ENCODE assay signal across 1 cellular context in genomic region chr15:39362832-39363561, GRCh38.
TF ChIP-seq lines count a peak whose summit lies in the region.

No MANE protein-coding gene starts in this region.

TF ChIP-seq in A549, 52 proteins besides CTCF, POLR2A, EP300 and RAD21 (continued from another document):
- no peak for TF ChIP-seq BHLHE40 (IDR thresholded peaks at IDR 0.05; ENCODE audit: low read depth, low read length)
- TF ChIP-seq SREBF2 (IDR thresholded peaks at IDR 0.05), result no peak
- no peak for TF ChIP-seq EHF (CRISPR knock-in tag; IDR thresholded peaks at IDR 0.05)
- no peak for TF ChIP-seq TFCP2L1 (CRISPR knock-in tag; IDR thresholded peaks at IDR 0.05)
- TF ChIP-seq MAFK (IDR thresholded peaks at IDR 0.05; ENCODE audit: partially characterized antibody), result no peak
- no peak for TF ChIP-seq JUN (IDR thresholded peaks at IDR 0.05)
- no peak for TF ChIP-seq FOSL2 (IDR thresholded peaks at IDR 0.05)
- no peak for TF ChIP-seq FOSL2 (CRISPR knock-in tag; IDR thresholded peaks at IDR 0.05)
- TF ChIP-seq HEYL (CRISPR knock-in tag; IDR thresholded peaks at IDR 0.05), result no peak
